In genomic region chr18:22332590-22332989, GRCh38 we compare ENCODE assay signal across 14 cellular contexts.
DNase-seq lines count a peak whose midpoint lies in the region; ATAC-seq, FAIRE-seq and TF ChIP-seq lines count a peak whose summit lies in the region.
"Had no signal": no experiment of that assay in that cellular context is flagged by ENCODE, and none has a peak within 500 bp of the region (broad histone marks: within the 10 kb centered on the region; RNA-seq: fewer than 3 reads in every experiment).

No MANE protein-coding gene starts in this region.

- ATAC-seq in A549 (peak; percentile 39 to 69; a peak in 4 of 6 replicates), GM21786 (IDR thresholded peaks at IDR 0.05; ENCODE audit: unreplicated experiment) (no peak), GM18873 (IDR thresholded peaks at IDR 0.05; ENCODE audit: low FRiP score, unreplicated experiment) (no peak)
- ATAC-seq: left lung had no signal

- no peak for TF ChIP-seq RAD21 in A549 (conservative IDR thresholded peaks at IDR 0.05 in 1 of 2, IDR thresholded peaks at IDR 0.05 in 1 of 2)

- no peak for TF ChIP-seq POLR2A in A549 (IDR thresholded peaks at IDR 0.05; ENCODE audit: low read length)

- POLR2A ChIA-PET in A549 (lab: Yijun Ruan, JAX) = no interaction called here

- CTCF ChIA-PET in A549 (lab: Yijun Ruan, JAX) = no interaction called here

- no peak for FAIRE-seq in A549 (lab: Jason Lieb, UNC)
- FAIRE-seq: RCC 7860 had no signal

- 82% methylated on average over 5 of the region's 5 CpGs for WGBS in A549 (ENCODE audit: missing lambda C conversion rate)

- H3K4me2 ChIP-seq in A549 = no peak overlapping the region

- no peaks in the 10 kb centered on the region for H3K4me1 ChIP-seq in A549
- H3K4me1 ChIP-seq: parathyroid adenoma had no signal

- TF ChIP-seq CTCF in A549 (IDR thresholded peaks at IDR 0.05) = no peak
- peak; percentile 15 for TF ChIP-seq CTCF in epithelial cell of proximal tubule (conservative IDR thresholded peaks at IDR 0.05; ENCODE audit: low read depth, low read length)

- H3K9me3 ChIP-seq in A549 = no peaks in the 10 kb centered on the region
- H3K9me3 ChIP-seq: left lung had no signal

- no peak overlapping the region for H3K27ac ChIP-seq in A549
- H3K27ac ChIP-seq: left lung, parathyroid adenoma had no signal

- no peak overlapping the region for H3K4me3 ChIP-seq in A549
- no peak overlapping the region for H3K4me3 ChIP-seq in epithelial cell of proximal tubule (ENCODE audit: low read depth, low read length)
- H3K4me3 ChIP-seq: left lung had no signal

- TF ChIP-seq EP300 in A549 (IDR thresholded peaks at IDR 0.05) = no peak

- DNase-seq in A549 (ENCODE audit: low read depth in 1 of 2, low spot score in 1 of 2) = peak; percentile 12 to 35
- peak; percentile 24 for DNase-seq in H4 (ENCODE audit: low spot score)
- peak; percentile 31 for DNase-seq in NOMO-1 treated with dmso at 0.1 percent for 144 hours (lab: John Stamatoyannopoulos, UW; ENCODE audit: unreplicated experiment)
- no peak for DNase-seq in epithelial cell of proximal tubule (ENCODE audit: low read depth)
- DNase-seq in activated naive CD4-positive, alpha-beta T cell (lab: John Stamatoyannopoulos, UW) = no peak
- no peak for DNase-seq in NCI-H1694 (lab: John Stamatoyannopoulos, UW)
- DNase-seq: activated B cell treated with CpG ODN at 0.5 μM for 24 hours, foreskin melanocyte, left lung, NCI-H187 had no signal

TF ChIP-seq in A549, 52 proteins besides CTCF, POLR2A, EP300 and RAD21:
- TF ChIP-seq ZSCAN20 (CRISPR knock-in tag; IDR thresholded peaks at IDR 0.05) (no peak), NPAS2 (CRISPR knock-in tag; IDR thresholded peaks at IDR 0.05; ENCODE audit: borderline replicate concordance) (no peak), RNF2 (IDR thresholded peaks at IDR 0.05; ENCODE audit: borderline replicate concordance, low read depth) (no peak), HOXA7 (CRISPR knock-in tag; IDR thresholded peaks at IDR 0.05) (no peak), JUNB (IDR thresholded peaks at IDR 0.05) (no peak), SMC3 (IDR thresholded peaks at IDR 0.05) (no peak), CHD2 (IDR thresholded peaks at IDR 0.05; ENCODE audit: low read length, partially characterized antibody) (no peak), JUN (IDR thresholded peaks at IDR 0.05) (no peak), E2F6 (IDR thresholded peaks at IDR 0.05; ENCODE audit: borderline replicate concordance, low read depth) (no peak), ATOH8 (CRISPR knock-in tag; IDR thresholded peaks at IDR 0.05; ENCODE audit: low read depth) (no peak)
- TF ChIP-seq, protein P1, sequence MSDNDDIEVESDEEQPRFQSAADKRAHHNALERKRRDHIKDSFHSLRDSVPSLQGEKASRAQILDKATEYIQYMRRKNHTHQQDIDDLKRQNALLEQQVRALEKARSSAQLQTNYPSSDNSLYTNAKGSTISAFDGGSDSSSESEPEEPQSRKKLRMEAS (IDR thresholded peaks at IDR 0.05) = no peak
- TF ChIP-seq, protein P2, sequence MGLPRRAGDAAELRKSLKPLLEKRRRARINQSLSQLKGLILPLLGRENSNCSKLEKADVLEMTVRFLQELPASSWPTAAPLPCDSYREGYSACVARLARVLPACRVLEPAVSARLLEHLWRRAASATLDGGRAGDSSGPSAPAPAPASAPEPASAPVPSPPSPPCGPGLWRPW (IDR thresholded peaks at IDR 0.05) = no peak

Comparison
In these comparisons a context has a peak if more than half of its experiments do, and no peak if none do; other contexts are left out.
1. ATAC-seq: peak in A549 (2 of 2); none in GM21786 (single experiment) and GM18873 (single experiment).
2. DNase-seq: peak in A549 (2 of 2), H4 (single experiment) and NOMO-1 treated with dmso at 0.1 percent for 144 hours (single experiment); none in epithelial cell of proximal tubule (single experiment), activated naive CD4-positive, alpha-beta T cell (0 of 4) and NCI-H1694 (single experiment).